7 cellular contexts compared by ENCODE assay signal in genomic region chr1:235597867-235598553, GRCh38. TPM values are rescaled to one million over a fixed set of nuclear protein-coding genes. Genes with fewer than 3 reads are reported as not detected.
DNase-seq lines count a peak whose midpoint lies in the region; TF ChIP-seq lines count a peak whose summit lies in the region.

No MANE protein-coding gene starts in this region.

- peak; percentile 5 for TF ChIP-seq CTCF in GM13977 (IDR thresholded peaks at IDR 0.05; ENCODE audit: extremely low read depth, insufficient read depth, missing control alignments)
- peak; percentile 53 for TF ChIP-seq CTCF in retinal pigment epithelial cell (conservative IDR thresholded peaks at IDR 0.05; ENCODE audit: low read depth, low read length)

- no peaks in the 10 kb centered on the region for H3K4me1 ChIP-seq in CD4-positive, alpha-beta memory T cell (ENCODE audit: insufficient read depth, low read length)

- H3K4me3 Mint-ChIP-seq in CD4-positive, alpha-beta memory T cell, result peak overlapping the region in 1 of 8 donors; percentile 26

- in situ Hi-C loops in GM13977 (cut with MboI; ENCODE audit: low pct_unique_long_range_greater_than_20kb, low sequenced_read_pairs, unreplicated experiment), result no loop called here

- no peak overlapping the region for H3K27ac Mint-ChIP-seq in CD4-positive, alpha-beta memory T cell

- no peaks in the 10 kb centered on the region for H3K36me3 ChIP-seq in CD4-positive, alpha-beta memory T cell (ENCODE audit: insufficient read depth, low read length)

- peaks cover 0 to 2% (median 0%) of the 10 kb centered on the region in 8 donors for H3K9me3 Mint-ChIP-seq in CD4-positive, alpha-beta memory T cell

- no peak overlapping the region for H3K27ac ChIP-seq in caudate nucleus (ENCODE audit: low read depth, low read length)
- H3K27ac ChIP-seq in CD4-positive, alpha-beta memory T cell (ENCODE audit: low read depth, low read length), result no peak overlapping the region

- no peaks in the 10 kb centered on the region for H3K9me3 ChIP-seq in CD4-positive, alpha-beta memory T cell (ENCODE audit: control insufficient read depth in 1 of 2, low read length in 2 of 2)

- no peaks in the 10 kb centered on the region for H3K36me3 Mint-ChIP-seq in CD4-positive, alpha-beta memory T cell

- DNase-seq in GM13977 (ENCODE audit: low spot score) (no peak), NCI-H82 (lab: John Stamatoyannopoulos, UW) (peak; percentile 71), dedifferentiated amniotic fluid mesenchymal stem cell (ENCODE audit: extremely low spot score) (peak; percentile 29), retinal pigment epithelial cell (ENCODE audit: low read depth) (no peak), caudate nucleus (lab: John Stamatoyannopoulos, UW) (no peak), hippocampal formation (lab: John Stamatoyannopoulos, UW) (no peak)
- no peak for DNase-seq in CD4-positive, alpha-beta memory T cell

- peaks cover 0 to 7% (median 4%) of the 10 kb centered on the region in 4 donors for H3K4me1 Mint-ChIP-seq in CD4-positive, alpha-beta memory T cell

- CTCF ChIA-PET in CD4-positive, alpha-beta memory T cell (lab: Charles Lee; ENCODE audit: partially characterized antibody), result interaction anchor here (0.9 to 2.2 kb wide), 7 partner anchors 14 to 374 kb away, joined by 3 to 6 read pairs (median 3); no protein-coding TSS in a partner anchor

- no peaks in the 10 kb centered on the region for H3K27me3 Mint-ChIP-seq in CD4-positive, alpha-beta memory T cell

- POLR2A ChIA-PET in CD4-positive, alpha-beta memory T cell (lab: Charles Lee; ENCODE audit: partially characterized antibody), result interaction anchor here (0.6 to 1.4 kb wide), 2 partner anchors 44 to 251 kb away, joined by 4 to 5 read pairs; no protein-coding TSS in a partner anchor

- no peaks in the 10 kb centered on the region for H3K27me3 ChIP-seq in CD4-positive, alpha-beta memory T cell (ENCODE audit: insufficient read depth, low read length)

- no peak overlapping the region for H3K4me3 ChIP-seq in retinal pigment epithelial cell (ENCODE audit: low read length)
- H3K4me3 ChIP-seq in CD4-positive, alpha-beta memory T cell (ENCODE audit: low read length in 2 of 2), result no peak overlapping the region

- intact Hi-C loops in CD4-positive, alpha-beta memory T cell (cut with micrococcal nuclease), result no loop called here

RNA-seq across cellular contexts. Expression of gene GNG4, which starts 51.6 kb away (rescaled TPM):
- total RNA-seq in CD4-positive, alpha-beta memory T cell, result under 1 TPM in 1 of 2 experiments, not detected in 1; 0.19 TPM
- not detected for polyA plus RNA-seq in CD4-positive, alpha-beta memory T cell

Comparison
In these comparisons a context has a peak if more than half of its experiments do, and no peak if none do; other contexts are left out.
1. DNase-seq: peak in NCI-H82 (single experiment) and dedifferentiated amniotic fluid mesenchymal stem cell (single experiment); none in GM13977 (single experiment), retinal pigment epithelial cell (single experiment), caudate nucleus (0 of 61), CD4-positive, alpha-beta memory T cell (0 of 5) and hippocampal formation (0 of 2).